ENCODE assay signal across 26 cellular contexts in genomic region chr9:35476596-35476995, GRCh38.
"Had no signal": no experiment of that assay in that cellular context is flagged by ENCODE, and none has a peak within 500 bp of the region (broad histone marks: within the 10 kb centered on the region; RNA-seq: fewer than 3 reads in every experiment).

No MANE protein-coding gene starts in this region.

- DNase-seq: activated CD8-positive, alpha-beta memory T cell treated with anti-CD3 and anti-CD28 coated beads, Interleukin-2, amount 10 ng/mL, durations not matched to agents 7 days and 5 days; activated naive CD4-positive, alpha-beta T cell; esophagus squamous epithelium; stimulated activated CD4-positive, alpha-beta T cell treated with anti-CD3 and anti-CD28 coated beads, Interleukin-12 subunit alpha, Interleukin-12 subunit beta, amount 100 ng/mL, for 4 hours; stimulated activated CD4-positive, alpha-beta T cell treated with anti-CD3 and anti-CD28 coated beads, Interleukin-4, amount 100 ng/mL, for 1 hour; upper lobe of right lung had no signal

- H3K27ac ChIP-seq: adrenal gland, coronary artery, dorsolateral prefrontal cortex, esophagus squamous epithelium, heart right ventricle, left ventricle myocardium inferior, neutrophil, ovary, skin epidermis, thyroid gland, upper lobe of right lung had no signal

- H3K27me3 ChIP-seq: adrenal gland, dorsolateral prefrontal cortex, heart right ventricle, ovary, thyroid gland, upper lobe of right lung had no signal

- H3K4me1 ChIP-seq: adrenal gland, left ventricle myocardium inferior, thyroid gland, upper lobe of right lung had no signal

- H3K36me3 ChIP-seq: adrenal gland, esophagus squamous epithelium, heart right ventricle, left ventricle myocardium inferior, neutrophil, ovary, thyroid gland, upper lobe of right lung had no signal

- H3K9me3 Mint-ChIP-seq: activated T-cell treated with anti-CD3 and anti-CD28 coated beads, Interleukin-2, amount 50 U/mL, for 72 hours; brain; effector memory CD8-positive, alpha-beta T cell; mesothelial cell of epicardium; naive B cell; nephron progenitor cell; T-cell; WTC11 had no signal

- H3K27ac Mint-ChIP-seq: activated CD4-positive, alpha-beta T cell treated with anti-CD3 and anti-CD28 coated beads for 36 hours; activated CD8-positive, alpha-beta memory T cell treated with anti-CD3 and anti-CD28 coated beads, Interleukin-2, amount 10 ng/mL, durations not matched to agents 7 days and 5 days; activated CD8-positive, alpha-beta T cell treated with anti-CD3 and anti-CD28 coated beads, Interleukin-2, amount 10 ng/mL, durations not matched to agents 7 days and 5 days; activated naive CD8-positive, alpha-beta T cell; activated T-cell treated with anti-CD3 and anti-CD28 coated beads, Interleukin-2, amount 50 U/mL, for 72 hours; effector memory CD8-positive, alpha-beta T cell; mesothelial cell of epicardium; nephron progenitor cell; T-cell; WTC11 had no signal

- H3K4me3 Mint-ChIP-seq: activated CD4-positive, alpha-beta T cell treated with anti-CD3 and anti-CD28 coated beads for 36 hours; activated CD8-positive, alpha-beta memory T cell treated with anti-CD3 and anti-CD28 coated beads, Interleukin-2, amount 10 ng/mL, durations not matched to agents 7 days and 5 days; activated CD8-positive, alpha-beta T cell treated with anti-CD3 and anti-CD28 coated beads, Interleukin-2, amount 10 ng/mL, durations not matched to agents 7 days and 5 days; activated naive CD8-positive, alpha-beta T cell; activated T-cell treated with anti-CD3 and anti-CD28 coated beads, Interleukin-2, amount 50 U/mL, for 72 hours; effector memory CD8-positive, alpha-beta T cell; mesothelial cell of epicardium; naive B cell; nephron progenitor cell; T-cell; WTC11 had no signal

- H3K4me1 Mint-ChIP-seq: activated CD4-positive, alpha-beta T cell treated with anti-CD3 and anti-CD28 coated beads for 36 hours; activated CD8-positive, alpha-beta memory T cell treated with anti-CD3 and anti-CD28 coated beads, Interleukin-2, amount 10 ng/mL, durations not matched to agents 7 days and 5 days; brain; mesothelial cell of epicardium; naive B cell; nephron progenitor cell; T-cell had no signal

- H3K9me3 ChIP-seq: adrenal gland, esophagus squamous epithelium, heart right ventricle, left ventricle myocardium inferior, neutrophil, ovary, thyroid gland, upper lobe of right lung had no signal

- H3K4me3 ChIP-seq: adrenal gland, coronary artery, dorsolateral prefrontal cortex, esophagus squamous epithelium, heart right ventricle, left ventricle myocardium inferior, ovary, skin epidermis, thyroid gland, upper lobe of right lung had no signal

- H3K36me3 Mint-ChIP-seq: activated CD8-positive, alpha-beta memory T cell treated with anti-CD3 and anti-CD28 coated beads, Interleukin-2, amount 10 ng/mL, durations not matched to agents 7 days and 5 days; activated naive CD8-positive, alpha-beta T cell; brain; mesothelial cell of epicardium; naive B cell; T-cell; WTC11 had no signal
